In genomic region chr2:177256695-177257094, GRCh38 we compare ENCODE assay signal across 1 cellular context.
TF ChIP-seq lines count a peak whose summit lies in the region.

No MANE protein-coding gene starts in this region.

TF ChIP-seq in liver, 16 proteins besides CTCF, POLR2A, EP300 and RAD21:
- TF ChIP-seq HNF4A (conservative IDR thresholded peaks at IDR 0.05) (peak in 1 of 2 donors; percentile 3), HNF4G (IDR thresholded peaks at IDR 0.05) (no peak)
